In the genomic region with DNA sequence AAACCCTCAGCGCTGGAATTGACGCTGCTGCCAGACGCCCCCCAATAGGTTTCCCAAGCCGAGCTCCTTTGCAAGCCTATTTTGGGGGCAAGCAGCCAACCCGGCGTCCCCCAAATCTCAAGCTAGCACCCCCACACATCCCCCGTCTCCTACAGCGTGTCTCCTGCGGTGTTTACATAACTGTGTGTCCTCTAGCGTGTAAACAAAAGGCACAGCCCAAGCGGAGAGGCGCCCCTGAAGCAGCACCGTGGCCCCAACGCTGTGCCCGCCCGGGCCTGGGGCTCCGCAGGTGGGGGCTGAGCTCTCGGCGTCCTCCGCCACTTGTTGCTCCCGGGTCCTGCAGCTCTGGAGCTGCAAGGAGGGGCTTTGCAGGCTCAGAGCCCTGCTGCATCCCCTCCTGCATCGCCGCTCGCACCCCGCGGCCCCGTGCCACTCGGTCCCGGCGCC, we compare ENCODE assay signal across 11 cellular contexts. TPM values are rescaled to one million over a fixed set of nuclear protein-coding genes. Genes with fewer than 3 reads are reported as not detected.
DNase-seq lines count a peak whose midpoint lies in the region; ATAC-seq and TF ChIP-seq lines count a peak whose summit lies in the region.
"Had no signal": no experiment of that assay in that cellular context is flagged by ENCODE, and none has a peak within 500 bp of the region (broad histone marks: within the 10 kb centered on the region; RNA-seq: fewer than 3 reads in every experiment).

No MANE protein-coding gene starts in this region.

- H3K4me3 Mint-ChIP-seq in mesothelial cell of epicardium: no peak overlapping the region
- H3K4me3 Mint-ChIP-seq: activated naive CD8-positive, alpha-beta T cell; stimulated activated effector memory CD8-positive, alpha-beta T cell treated with anti-CD3 and anti-CD28 coated beads, Interleukin-12 subunit alpha, Interleukin-12 subunit beta, amount 100 ng/mL, for 72 hours had no signal

- TF ChIP-seq CTCF in mesothelial cell of epicardium (IDR thresholded peaks at IDR 0.05; ENCODE audit: unreplicated experiment): no peak

- H3K9me3 Mint-ChIP-seq in mesothelial cell of epicardium: no peaks in the 10 kb centered on the region
- H3K9me3 Mint-ChIP-seq: stimulated activated effector memory CD8-positive, alpha-beta T cell treated with anti-CD3 and anti-CD28 coated beads, Interleukin-12 subunit alpha, Interleukin-12 subunit beta, amount 100 ng/mL, for 72 hours had no signal

- H3K4me3 ChIP-seq in SK-N-MC (peak overlapping the region; percentile 83), iPS-11a (ENCODE audit: low read depth, low read length) (peak overlapping the region; percentile 55), skin epidermis (peak overlapping the region; percentile 37 to 66 (median 47))

- H3K9ac ChIP-seq in SK-N-MC (ENCODE audit: insufficient read length): no peak overlapping the region

- no peaks in the 10 kb centered on the region for H3K36me3 Mint-ChIP-seq in mesothelial cell of epicardium
- H3K36me3 Mint-ChIP-seq: activated naive CD8-positive, alpha-beta T cell; naive B cell; stimulated activated effector memory CD8-positive, alpha-beta T cell treated with anti-CD3 and anti-CD28 coated beads, Interleukin-12 subunit alpha, Interleukin-12 subunit beta, amount 100 ng/mL, for 72 hours had no signal

- ATAC-seq in GM19035 (IDR thresholded peaks at IDR 0.05; ENCODE audit: unreplicated experiment) (peak; percentile 13), HG02678 (IDR thresholded peaks at IDR 0.05; ENCODE audit: unreplicated experiment) (no peak)

- DNase-seq in SK-N-MC (ENCODE audit: low read depth, low spot score) (no peak), activated T-cell treated with anti-CD3 and anti-CD28 coated beads for 4 hours (no peak), NCI-H2029 (lab: John Stamatoyannopoulos, UW) (no peak), mesothelial cell of epicardium (ENCODE audit: low spot score in 2 of 2, unreplicated experiment in 2 of 2) (no peak)
- DNase-seq: naive B cell had no signal

- no peak overlapping the region for H3K27ac ChIP-seq in SK-N-MC
- peak overlapping the region in 8 of 21 experiments; percentile 4 to 68 (median 54) for H3K27ac ChIP-seq in skin epidermis

- H3K27me3 Mint-ChIP-seq in mesothelial cell of epicardium (ENCODE audit: low read depth): peaks cover 11% of the 10 kb centered on the region

- no peak overlapping the region for H3K27ac Mint-ChIP-seq in mesothelial cell of epicardium
- H3K27ac Mint-ChIP-seq: activated naive CD8-positive, alpha-beta T cell; naive B cell; stimulated activated effector memory CD8-positive, alpha-beta T cell treated with anti-CD3 and anti-CD28 coated beads, Interleukin-12 subunit alpha, Interleukin-12 subunit beta, amount 100 ng/mL, for 72 hours had no signal

- H3K9me3 ChIP-seq in SK-N-MC (ENCODE audit: low read depth, low read length): no peaks in the 10 kb centered on the region

- no peaks in the 10 kb centered on the region for H3K36me3 ChIP-seq in SK-N-MC (ENCODE audit: insufficient read depth, low read length)

- peaks cover 19% of the 10 kb centered on the region for H3K4me1 Mint-ChIP-seq in mesothelial cell of epicardium

RNA-seq across cellular contexts. Expression of gene CADM1, which starts 1.6 kb away (rescaled TPM):
- total RNA-seq in mesothelial cell of epicardium: 57.9 to 64.9 TPM (median 60.9 TPM) in 3 replicates
